Comparison of ENCODE assay signal across 1 cellular context in the genomic region with DNA sequence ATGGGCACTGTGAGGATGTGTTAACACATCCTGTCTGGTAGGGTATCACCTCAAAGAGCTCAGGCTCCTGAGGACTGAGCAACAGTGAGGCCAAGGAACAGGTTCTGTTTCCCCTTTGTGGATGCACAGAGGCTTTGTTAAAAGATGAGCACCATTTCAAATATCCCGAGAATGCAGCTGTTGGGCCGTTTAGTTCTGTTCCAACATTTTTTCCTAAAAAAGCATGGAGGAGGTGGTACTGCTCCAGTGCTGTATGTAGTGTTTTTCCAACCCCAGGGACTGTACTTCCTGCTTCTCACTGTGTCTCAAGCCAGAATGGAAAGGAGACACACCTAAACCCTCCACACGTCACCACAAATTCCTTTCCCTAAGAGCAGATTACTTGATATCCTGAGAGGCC.
TF ChIP-seq lines count a peak whose summit lies in the region.

No MANE protein-coding gene starts in this region.

TF ChIP-seq in GM23338, 12 proteins besides CTCF, POLR2A, EP300 and RAD21 (continued from another document):
- TF ChIP-seq, protein P1, sequence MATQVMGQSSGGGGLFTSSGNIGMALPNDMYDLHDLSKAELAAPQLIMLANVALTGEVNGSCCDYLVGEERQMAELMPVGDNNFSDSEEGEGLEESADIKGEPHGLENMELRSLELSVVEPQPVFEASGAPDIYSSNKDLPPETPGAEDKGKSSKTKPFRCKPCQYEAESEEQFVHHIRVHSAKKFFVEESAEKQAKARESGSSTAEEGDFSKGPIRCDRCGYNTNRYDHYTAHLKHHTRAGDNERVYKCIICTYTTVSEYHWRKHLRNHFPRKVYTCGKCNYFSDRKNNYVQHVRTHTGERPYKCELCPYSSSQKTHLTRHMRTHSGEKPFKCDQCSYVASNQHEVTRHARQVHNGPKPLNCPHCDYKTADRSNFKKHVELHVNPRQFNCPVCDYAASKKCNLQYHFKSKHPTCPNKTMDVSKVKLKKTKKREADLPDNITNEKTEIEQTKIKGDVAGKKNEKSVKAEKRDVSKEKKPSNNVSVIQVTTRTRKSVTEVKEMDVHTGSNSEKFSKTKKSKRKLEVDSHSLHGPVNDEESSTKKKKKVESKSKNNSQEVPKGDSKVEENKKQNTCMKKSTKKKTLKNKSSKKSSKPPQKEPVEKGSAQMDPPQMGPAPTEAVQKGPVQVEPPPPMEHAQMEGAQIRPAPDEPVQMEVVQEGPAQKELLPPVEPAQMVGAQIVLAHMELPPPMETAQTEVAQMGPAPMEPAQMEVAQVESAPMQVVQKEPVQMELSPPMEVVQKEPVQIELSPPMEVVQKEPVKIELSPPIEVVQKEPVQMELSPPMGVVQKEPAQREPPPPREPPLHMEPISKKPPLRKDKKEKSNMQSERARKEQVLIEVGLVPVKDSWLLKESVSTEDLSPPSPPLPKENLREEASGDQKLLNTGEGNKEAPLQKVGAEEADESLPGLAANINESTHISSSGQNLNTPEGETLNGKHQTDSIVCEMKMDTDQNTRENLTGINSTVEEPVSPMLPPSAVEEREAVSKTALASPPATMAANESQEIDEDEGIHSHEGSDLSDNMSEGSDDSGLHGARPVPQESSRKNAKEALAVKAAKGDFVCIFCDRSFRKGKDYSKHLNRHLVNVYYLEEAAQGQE (IDR thresholded peaks at IDR 0.05; ENCODE audit: unreplicated experiment), result no peak
- TF ChIP-seq ZNF114 (CRISPR knock-in tag; IDR thresholded peaks at IDR 0.05), result no peak
- TF ChIP-seq STAT1 (IDR thresholded peaks at IDR 0.05; ENCODE audit: unreplicated experiment), result no peak
- TF ChIP-seq, protein P2, sequence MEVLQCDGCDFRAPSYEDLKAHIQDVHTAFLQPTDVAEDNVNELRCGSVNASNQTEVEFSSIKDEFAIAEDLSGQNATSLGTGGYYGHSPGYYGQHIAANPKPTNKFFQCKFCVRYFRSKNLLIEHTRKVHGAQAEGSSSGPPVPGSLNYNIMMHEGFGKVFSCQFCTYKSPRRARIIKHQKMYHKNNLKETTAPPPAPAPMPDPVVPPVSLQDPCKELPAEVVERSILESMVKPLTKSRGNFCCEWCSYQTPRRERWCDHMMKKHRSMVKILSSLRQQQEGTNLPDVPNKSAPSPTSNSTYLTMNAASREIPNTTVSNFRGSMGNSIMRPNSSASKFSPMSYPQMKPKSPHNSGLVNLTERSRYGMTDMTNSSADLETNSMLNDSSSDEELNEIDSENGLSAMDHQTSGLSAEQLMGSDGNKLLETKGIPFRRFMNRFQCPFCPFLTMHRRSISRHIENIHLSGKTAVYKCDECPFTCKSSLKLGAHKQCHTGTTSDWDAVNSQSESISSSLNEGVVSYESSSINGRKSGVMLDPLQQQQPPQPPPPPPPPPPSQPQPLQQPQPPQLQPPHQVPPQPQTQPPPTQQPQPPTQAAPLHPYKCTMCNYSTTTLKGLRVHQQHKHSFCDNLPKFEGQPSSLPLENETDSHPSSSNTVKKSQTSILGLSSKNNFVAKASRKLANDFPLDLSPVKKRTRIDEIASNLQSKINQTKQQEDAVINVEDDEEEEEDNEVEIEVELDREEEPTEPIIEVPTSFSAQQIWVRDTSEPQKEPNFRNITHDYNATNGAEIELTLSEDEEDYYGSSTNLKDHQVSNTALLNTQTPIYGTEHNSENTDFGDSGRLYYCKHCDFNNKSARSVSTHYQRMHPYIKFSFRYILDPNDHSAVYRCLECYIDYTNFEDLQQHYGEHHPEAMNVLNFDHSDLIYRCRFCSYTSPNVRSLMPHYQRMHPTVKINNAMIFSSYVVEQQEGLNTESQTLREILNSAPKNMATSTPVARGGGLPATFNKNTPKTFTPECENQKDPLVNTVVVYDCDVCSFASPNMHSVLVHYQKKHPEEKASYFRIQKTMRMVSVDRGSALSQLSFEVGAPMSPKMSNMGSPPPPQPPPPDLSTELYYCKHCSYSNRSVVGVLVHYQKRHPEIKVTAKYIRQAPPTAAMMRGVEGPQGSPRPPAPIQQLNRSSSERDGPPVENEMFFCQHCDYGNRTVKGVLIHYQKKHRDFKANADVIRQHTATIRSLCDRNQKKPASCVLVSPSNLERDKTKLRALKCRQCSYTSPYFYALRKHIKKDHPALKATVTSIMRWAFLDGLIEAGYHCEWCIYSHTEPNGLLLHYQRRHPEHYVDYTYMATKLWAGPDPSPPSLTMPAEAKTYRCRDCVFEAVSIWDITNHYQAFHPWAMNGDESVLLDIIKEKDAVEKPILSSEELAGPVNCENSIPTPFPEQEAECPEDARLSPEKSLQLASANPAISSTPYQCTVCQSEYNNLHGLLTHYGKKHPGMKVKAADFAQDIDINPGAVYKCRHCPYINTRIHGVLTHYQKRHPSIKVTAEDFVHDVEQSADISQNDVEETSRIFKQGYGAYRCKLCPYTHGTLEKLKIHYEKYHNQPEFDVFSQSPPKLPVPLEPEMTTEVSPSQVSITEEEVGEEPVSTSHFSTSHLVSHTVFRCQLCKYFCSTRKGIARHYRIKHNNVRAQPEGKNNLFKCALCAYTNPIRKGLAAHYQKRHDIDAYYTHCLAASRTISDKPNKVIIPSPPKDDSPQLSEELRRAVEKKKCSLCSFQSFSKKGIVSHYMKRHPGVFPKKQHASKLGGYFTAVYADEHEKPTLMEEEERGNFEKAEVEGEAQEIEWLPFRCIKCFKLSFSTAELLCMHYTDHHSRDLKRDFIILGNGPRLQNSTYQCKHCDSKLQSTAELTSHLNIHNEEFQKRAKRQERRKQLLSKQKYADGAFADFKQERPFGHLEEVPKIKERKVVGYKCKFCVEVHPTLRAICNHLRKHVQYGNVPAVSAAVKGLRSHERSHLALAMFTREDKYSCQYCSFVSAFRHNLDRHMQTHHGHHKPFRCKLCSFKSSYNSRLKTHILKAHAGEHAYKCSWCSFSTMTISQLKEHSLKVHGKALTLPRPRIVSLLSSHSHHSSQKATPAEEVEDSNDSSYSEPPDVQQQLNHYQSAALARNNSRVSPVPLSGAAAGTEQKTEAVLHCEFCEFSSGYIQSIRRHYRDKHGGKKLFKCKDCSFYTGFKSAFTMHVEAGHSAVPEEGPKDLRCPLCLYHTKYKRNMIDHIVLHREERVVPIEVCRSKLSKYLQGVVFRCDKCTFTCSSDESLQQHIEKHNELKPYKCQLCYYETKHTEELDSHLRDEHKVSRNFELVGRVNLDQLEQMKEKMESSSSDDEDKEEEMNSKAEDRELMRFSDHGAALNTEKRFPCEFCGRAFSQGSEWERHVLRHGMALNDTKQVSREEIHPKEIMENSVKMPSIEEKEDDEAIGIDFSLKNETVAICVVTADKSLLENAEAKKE (CRISPR knock-in tag; IDR thresholded peaks at IDR 0.05), result no peak
- TF ChIP-seq, protein P3, sequence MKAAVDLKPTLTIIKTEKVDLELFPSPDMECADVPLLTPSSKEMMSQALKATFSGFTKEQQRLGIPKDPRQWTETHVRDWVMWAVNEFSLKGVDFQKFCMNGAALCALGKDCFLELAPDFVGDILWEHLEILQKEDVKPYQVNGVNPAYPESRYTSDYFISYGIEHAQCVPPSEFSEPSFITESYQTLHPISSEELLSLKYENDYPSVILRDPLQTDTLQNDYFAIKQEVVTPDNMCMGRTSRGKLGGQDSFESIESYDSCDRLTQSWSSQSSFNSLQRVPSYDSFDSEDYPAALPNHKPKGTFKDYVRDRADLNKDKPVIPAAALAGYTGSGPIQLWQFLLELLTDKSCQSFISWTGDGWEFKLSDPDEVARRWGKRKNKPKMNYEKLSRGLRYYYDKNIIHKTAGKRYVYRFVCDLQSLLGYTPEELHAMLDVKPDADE (IDR thresholded peaks at IDR 0.05), result no peak
- TF ChIP-seq CREB1 (CRISPR knock-in tag; IDR thresholded peaks at IDR 0.05; ENCODE audit: low read depth), result no peak
